Comparison of ENCODE assay signal across 7 cellular contexts in the genomic region with DNA sequence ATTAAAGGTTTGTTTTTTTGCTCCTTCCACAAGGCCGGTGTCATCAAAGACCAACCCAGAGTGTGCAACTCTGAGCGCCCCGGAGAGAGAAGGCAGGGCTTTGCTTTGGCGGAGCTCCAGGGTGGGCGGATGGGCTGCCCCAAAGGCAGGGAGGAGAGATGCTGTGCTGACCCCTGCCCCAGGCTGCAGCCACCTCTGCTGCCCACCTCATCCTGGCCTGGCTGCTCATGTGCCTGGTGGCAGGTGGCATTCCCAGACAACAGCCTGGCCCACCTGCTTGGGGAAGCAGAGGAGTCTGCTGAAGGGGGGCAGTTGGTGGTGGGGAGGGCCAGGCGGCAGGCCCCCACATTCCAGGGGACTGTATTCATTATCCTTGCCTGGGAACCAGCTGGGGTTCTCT.
"Had no signal": no experiment of that assay in that cellular context is flagged by ENCODE, and none has a peak within 500 bp of the region (broad histone marks: within the 10 kb centered on the region; RNA-seq: fewer than 3 reads in every experiment).

No MANE protein-coding gene starts in this region.

- H3K27ac Mint-ChIP-seq: GM23338 had no signal

- H3K4me2 ChIP-seq: GM23338 had no signal

- ATAC-seq: GM23338 had no signal

- H2AFZ ChIP-seq: GM23338 had no signal

- H3K4me3 Mint-ChIP-seq: GM23338, H9 had no signal

- H3K4me3 ChIP-seq: GM23338 had no signal

- DNase-seq: H9, HCEC 1CT, IMR-90 had no signal

- FAIRE-seq: H1, H54, HTR-8/SVneo had no signal

- H3K9me3 Mint-ChIP-seq: GM23338, H9 had no signal
